ENCODE assay signal across 1 cellular context in the genomic region with DNA sequence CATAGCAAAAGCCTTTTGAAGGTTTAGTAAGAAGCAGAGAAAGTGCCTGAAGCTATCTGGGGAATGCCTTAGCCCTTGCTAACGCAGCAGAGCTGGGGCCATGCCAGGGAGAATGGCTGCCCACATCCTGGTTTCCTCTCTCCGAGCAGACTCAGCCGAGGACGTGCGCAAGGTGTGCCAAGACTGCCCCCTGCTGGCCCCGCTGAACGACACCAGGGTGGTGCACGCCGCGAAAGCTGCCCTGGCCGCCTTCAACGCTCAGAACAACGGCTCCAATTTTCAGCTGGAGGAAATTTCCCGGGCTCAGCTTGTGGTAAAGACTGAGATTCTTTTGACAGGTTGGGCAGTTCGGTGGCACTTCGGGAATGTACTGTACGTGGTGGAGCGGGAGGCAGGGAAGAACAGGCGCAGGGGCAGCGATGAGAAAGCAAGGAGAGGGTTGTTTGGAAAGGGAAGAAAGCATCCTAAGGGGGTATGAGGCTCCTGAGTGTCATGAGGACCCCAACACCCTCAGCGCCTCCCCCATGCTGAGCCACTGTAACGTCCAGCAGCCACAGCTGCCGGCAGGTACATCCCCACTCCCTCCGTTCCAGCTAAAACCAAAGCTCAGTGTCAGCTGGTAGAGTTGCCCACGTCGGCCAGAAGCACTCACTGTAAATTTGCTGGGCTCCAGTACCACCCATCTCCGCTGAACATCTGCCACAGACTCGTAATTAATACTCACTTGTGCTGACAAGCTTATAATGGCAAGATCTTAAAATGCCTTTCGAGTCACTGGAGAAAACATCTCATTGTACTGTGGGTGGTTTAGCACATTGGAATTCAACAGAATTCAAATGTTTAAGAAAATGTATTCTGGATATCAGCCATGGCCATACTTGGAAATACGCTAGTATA.
TF ChIP-seq lines count a peak whose summit lies in the region.

No MANE protein-coding gene starts in this region.

TF ChIP-seq in HepG2, 621 proteins besides CTCF, POLR2A, EP300 and RAD21 (continued from another document and continues in another):
- TF ChIP-seq, protein P1, sequence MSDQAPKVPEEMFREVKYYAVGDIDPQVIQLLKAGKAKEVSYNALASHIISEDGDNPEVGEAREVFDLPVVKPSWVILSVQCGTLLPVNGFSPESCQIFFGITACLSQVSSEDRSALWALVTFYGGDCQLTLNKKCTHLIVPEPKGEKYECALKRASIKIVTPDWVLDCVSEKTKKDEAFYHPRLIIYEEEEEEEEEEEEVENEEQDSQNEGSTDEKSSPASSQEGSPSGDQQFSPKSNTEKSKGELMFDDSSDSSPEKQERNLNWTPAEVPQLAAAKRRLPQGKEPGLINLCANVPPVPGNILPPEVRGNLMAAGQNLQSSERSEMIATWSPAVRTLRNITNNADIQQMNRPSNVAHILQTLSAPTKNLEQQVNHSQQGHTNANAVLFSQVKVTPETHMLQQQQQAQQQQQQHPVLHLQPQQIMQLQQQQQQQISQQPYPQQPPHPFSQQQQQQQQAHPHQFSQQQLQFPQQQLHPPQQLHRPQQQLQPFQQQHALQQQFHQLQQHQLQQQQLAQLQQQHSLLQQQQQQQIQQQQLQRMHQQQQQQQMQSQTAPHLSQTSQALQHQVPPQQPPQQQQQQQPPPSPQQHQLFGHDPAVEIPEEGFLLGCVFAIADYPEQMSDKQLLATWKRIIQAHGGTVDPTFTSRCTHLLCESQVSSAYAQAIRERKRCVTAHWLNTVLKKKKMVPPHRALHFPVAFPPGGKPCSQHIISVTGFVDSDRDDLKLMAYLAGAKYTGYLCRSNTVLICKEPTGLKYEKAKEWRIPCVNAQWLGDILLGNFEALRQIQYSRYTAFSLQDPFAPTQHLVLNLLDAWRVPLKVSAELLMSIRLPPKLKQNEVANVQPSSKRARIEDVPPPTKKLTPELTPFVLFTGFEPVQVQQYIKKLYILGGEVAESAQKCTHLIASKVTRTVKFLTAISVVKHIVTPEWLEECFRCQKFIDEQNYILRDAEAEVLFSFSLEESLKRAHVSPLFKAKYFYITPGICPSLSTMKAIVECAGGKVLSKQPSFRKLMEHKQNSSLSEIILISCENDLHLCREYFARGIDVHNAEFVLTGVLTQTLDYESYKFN (CRISPR knock-in tag; conservative IDR thresholded peaks at IDR 0.05) = no peak
- TF ChIP-seq ZNF121 (CRISPR knock-in tag; IDR thresholded peaks at IDR 0.05) (no peak), THAP7 (CRISPR knock-in tag; IDR thresholded peaks at IDR 0.05) (peak; percentile 60; the same call in 1 of the 2 replicates), NBN (conservative IDR thresholded peaks at IDR 0.05) (no peak), SALL1 (CRISPR knock-in tag; IDR thresholded peaks at IDR 0.05) (peak; percentile 28), ZIK1 (CRISPR knock-in tag; IDR thresholded peaks at IDR 0.05; ENCODE audit: borderline replicate concordance, low read depth) (no peak), ATF7 (IDR thresholded peaks at IDR 0.05) (no peak), ATF7 (CRISPR knock-in tag; IDR thresholded peaks at IDR 0.05) (no peak), ZNF224 (CRISPR knock-in tag; IDR thresholded peaks at IDR 0.05) (no peak), ZNF792 (CRISPR knock-in tag; IDR thresholded peaks at IDR 0.05) (no peak), HDAC6 (IDR thresholded peaks at IDR 0.05; ENCODE audit: low read depth, low read length) (no peak), NFRKB (IDR thresholded peaks at IDR 0.05) (no peak), ZNF558 (CRISPR knock-in tag; IDR thresholded peaks at IDR 0.05; ENCODE audit: borderline replicate concordance) (0 out of 2 replicates have a peak, but pooled peaks have one; percentile 52), PAF1 (CRISPR knock-in tag; IDR thresholded peaks at IDR 0.05) (peak; percentile 79), ZNF33B (CRISPR knock-in tag; IDR thresholded peaks at IDR 0.05) (no peak), LCORL (IDR thresholded peaks at IDR 0.05) (no peak), LCORL (CRISPR knock-in tag; IDR thresholded peaks at IDR 0.05) (peak; percentile 48; the same call in 1 of the 2 replicates), TOPORS (CRISPR knock-in tag; IDR thresholded peaks at IDR 0.05) (peak; percentile 74), HNF1B (CRISPR knock-in tag; IDR thresholded peaks at IDR 0.05) (peak; percentile 70), ZNF124 (CRISPR knock-in tag; IDR thresholded peaks at IDR 0.05) (no peak), ZNF331 (CRISPR knock-in tag; IDR thresholded peaks at IDR 0.05) (0 out of 2 replicates have a peak, but pooled peaks have one; percentile 12), ELK4 (CRISPR knock-in tag; IDR thresholded peaks at IDR 0.05; ENCODE audit: borderline replicate concordance) (no peak), RCOR2 (CRISPR knock-in tag; IDR thresholded peaks at IDR 0.05) (no peak), XBP1 (CRISPR knock-in tag; IDR thresholded peaks at IDR 0.05) (no peak), ZNF703 (CRISPR knock-in tag; IDR thresholded peaks at IDR 0.05; ENCODE audit: borderline replicate concordance) (0 out of 2 replicates have a peak, but pooled peaks have one; percentile 55), ZBTB1 (CRISPR knock-in tag; IDR thresholded peaks at IDR 0.05; ENCODE audit: borderline replicate concordance) (no peak), ZBTB49 (CRISPR knock-in tag; IDR thresholded peaks at IDR 0.05; ENCODE audit: borderline replicate concordance) (no peak), MXI1 (IDR thresholded peaks at IDR 0.05; ENCODE audit: borderline replicate concordance, low read depth, low read length) (0 out of 3 replicates have a peak, but pooled peaks have one; percentile 45), ZFP37 (CRISPR knock-in tag; IDR thresholded peaks at IDR 0.05; ENCODE audit: borderline replicate concordance) (peak; percentile 30; the same call in 1 of the 2 replicates), DRAP1 (CRISPR knock-in tag; IDR thresholded peaks at IDR 0.05) (no peak), ZNF24 (IDR thresholded peaks at IDR 0.05) (no peak), ZNF672 (CRISPR knock-in tag; IDR thresholded peaks at IDR 0.05) (no peak), ZBTB34 (CRISPR knock-in tag; IDR thresholded peaks at IDR 0.05) (0 out of 2 replicates have a peak, but pooled peaks have one; percentile 59), ZNF207 (IDR thresholded peaks at IDR 0.05; ENCODE audit: borderline replicate concordance) (no peak), ZXDC (CRISPR knock-in tag; IDR thresholded peaks at IDR 0.05) (no peak), ETV5 (CRISPR knock-in tag; IDR thresholded peaks at IDR 0.05; ENCODE audit: borderline replicate concordance) (no peak), ZNF17 (CRISPR knock-in tag; IDR thresholded peaks at IDR 0.05) (no peak), STAG1 (CRISPR knock-in tag; IDR thresholded peaks at IDR 0.05) (peak; percentile 76)
